1 cellular context compared by ENCODE assay signal in genomic region chr2:190179754-190180312, GRCh38.
TF ChIP-seq lines count a peak whose summit lies in the region.

No MANE protein-coding gene starts in this region.

TF ChIP-seq in HepG2, 621 proteins besides CTCF, POLR2A, EP300 and RAD21 (continued from another document and continues in another):
- no peak for TF ChIP-seq BCLAF1 (IDR thresholded peaks at IDR 0.05)
- TF ChIP-seq SNAPC5 (CRISPR knock-in tag; IDR thresholded peaks at IDR 0.05; ENCODE audit: borderline replicate concordance) = 0 out of 2 replicates have a peak, but pooled peaks have one; percentile 15
- no peak for TF ChIP-seq NFKB2 (CRISPR knock-in tag; IDR thresholded peaks at IDR 0.05; ENCODE audit: borderline replicate concordance)
- no peak for TF ChIP-seq ZNF720 (CRISPR knock-in tag; IDR thresholded peaks at IDR 0.05)
- 0 out of 2 replicates have a peak, but pooled peaks have one; percentile 23 for TF ChIP-seq ZNF607 (CRISPR knock-in tag; IDR thresholded peaks at IDR 0.05; ENCODE audit: borderline replicate concordance)
- TF ChIP-seq TCF12 (IDR thresholded peaks at IDR 0.05) = no peak
- peak; percentile 81; the same call in 1 of the 2 replicates for TF ChIP-seq TCF12 (CRISPR knock-in tag; IDR thresholded peaks at IDR 0.05)
- no peak for TF ChIP-seq KDM6A (CRISPR knock-in tag; IDR thresholded peaks at IDR 0.05; ENCODE audit: low read depth)
- TF ChIP-seq NAIF1 (CRISPR knock-in tag; IDR thresholded peaks at IDR 0.05; ENCODE audit: borderline replicate concordance) = peak; percentile 54; the same call in 1 of the 2 replicates
- no peak for TF ChIP-seq SRSF4 (IDR thresholded peaks at IDR 0.05; ENCODE audit: low read depth, low read length, poor library complexity, severe bottlenecking)
- peak; percentile 92; the same call in 1 of the 2 replicates for TF ChIP-seq ZNF598 (CRISPR knock-in tag; IDR thresholded peaks at IDR 0.05; ENCODE audit: borderline replicate concordance)
- no peak for TF ChIP-seq TFDP2 (CRISPR knock-in tag; IDR thresholded peaks at IDR 0.05)
- TF ChIP-seq MXI1 (IDR thresholded peaks at IDR 0.05; ENCODE audit: borderline replicate concordance, low read depth, low read length) = 0 out of 3 replicates have a peak, but pooled peaks have one; percentile 14
- TF ChIP-seq ZNF879 (CRISPR knock-in tag; IDR thresholded peaks at IDR 0.05) = no peak
- TF ChIP-seq ZBTB42 (CRISPR knock-in tag; IDR thresholded peaks at IDR 0.05) = peak; percentile 7; the same call in 1 of the 2 replicates
- 0 out of 2 replicates have a peak, but pooled peaks have one; percentile 26 for TF ChIP-seq THAP8 (CRISPR knock-in tag; IDR thresholded peaks at IDR 0.05; ENCODE audit: borderline replicate concordance)
- peak; percentile 37; the same call in 1 of the 2 replicates for TF ChIP-seq MEF2D (CRISPR knock-in tag; IDR thresholded peaks at IDR 0.05)
- 0 out of 2 replicates have a peak, but pooled peaks have one; percentile 56 for TF ChIP-seq FOXP4 (CRISPR knock-in tag; IDR thresholded peaks at IDR 0.05)
- TF ChIP-seq MBNL3 (CRISPR knock-in tag; conservative IDR thresholded peaks at IDR 0.05) = no peak
- no peak for TF ChIP-seq DR1 (CRISPR knock-in tag; IDR thresholded peaks at IDR 0.05)
- TF ChIP-seq ZNF337 (CRISPR knock-in tag; IDR thresholded peaks at IDR 0.05; ENCODE audit: borderline replicate concordance, low read depth) = 0 out of 2 replicates have a peak, but pooled peaks have one; percentile 55
- 0 out of 2 replicates have a peak, but pooled peaks have one; percentile 13 for TF ChIP-seq TMF1 (CRISPR knock-in tag; IDR thresholded peaks at IDR 0.05; ENCODE audit: low read depth)
- TF ChIP-seq ZNF496 (CRISPR knock-in tag; IDR thresholded peaks at IDR 0.05; ENCODE audit: insufficient replicate concordance) = no peak
- TF ChIP-seq MAF1 (CRISPR knock-in tag; IDR thresholded peaks at IDR 0.05; ENCODE audit: borderline replicate concordance) = no peak
- 0 out of 2 replicates have a peak, but pooled peaks have one; percentile 67 for TF ChIP-seq ZNF414 (CRISPR knock-in tag; IDR thresholded peaks at IDR 0.05)
- TF ChIP-seq ZNF274 (CRISPR knock-in tag; IDR thresholded peaks at IDR 0.05) = peak; percentile 80; the same call in 1 of the 2 replicates
- 0 out of 2 replicates have a peak, but pooled peaks have one; percentile 47 for TF ChIP-seq ZNF552 (CRISPR knock-in tag; IDR thresholded peaks at IDR 0.05; ENCODE audit: borderline replicate concordance)
- 0 out of 2 replicates have a peak, but pooled peaks have one; percentile 32 for TF ChIP-seq ERF (CRISPR knock-in tag; IDR thresholded peaks at IDR 0.05)
- no peak for TF ChIP-seq ATF5 (CRISPR knock-in tag; IDR thresholded peaks at IDR 0.05; ENCODE audit: low read depth)
- TF ChIP-seq GATAD1 (CRISPR knock-in tag; IDR thresholded peaks at IDR 0.05) = no peak
- TF ChIP-seq ZNF577 (CRISPR knock-in tag; IDR thresholded peaks at IDR 0.05; ENCODE audit: borderline replicate concordance, low read depth) = no peak
- TF ChIP-seq SOX6 (IDR thresholded peaks at IDR 0.05) = no peak
- peak; percentile 78; the same call in 1 of the 2 replicates for TF ChIP-seq SOX6 (CRISPR knock-in tag; IDR thresholded peaks at IDR 0.05)
- no peak for TF ChIP-seq RBFOX2 (IDR thresholded peaks at IDR 0.05; ENCODE audit: low read depth, low read length)
- peak; percentile 80; the same call in 1 of the 2 replicates for TF ChIP-seq WIZ (CRISPR knock-in tag; IDR thresholded peaks at IDR 0.05)
- no peak for TF ChIP-seq ZNF512 (CRISPR knock-in tag; IDR thresholded peaks at IDR 0.05)
- no peak; the same call in 1 of the 2 replicates for TF ChIP-seq ATF7-NPFF (CRISPR knock-in tag; IDR thresholded peaks at IDR 0.05; ENCODE audit: low read depth)
- TF ChIP-seq HOXA5 (CRISPR knock-in tag; IDR thresholded peaks at IDR 0.05) = 0 out of 2 replicates have a peak, but pooled peaks have one; percentile 86
- TF ChIP-seq ZNF605 (CRISPR knock-in tag; IDR thresholded peaks at IDR 0.05) = no peak
- 0 out of 2 replicates have a peak, but pooled peaks have one; percentile 35 for TF ChIP-seq ZSCAN29 (CRISPR knock-in tag; conservative IDR thresholded peaks at IDR 0.05)
- no peak for TF ChIP-seq NRL (CRISPR knock-in tag; IDR thresholded peaks at IDR 0.05; ENCODE audit: borderline replicate concordance)
- TF ChIP-seq ZNF282 (IDR thresholded peaks at IDR 0.05; ENCODE audit: partially characterized antibody) = no peak
- 0 out of 2 replicates have a peak, but pooled peaks have one; percentile 6 for TF ChIP-seq RCOR2 (CRISPR knock-in tag; IDR thresholded peaks at IDR 0.05)
- TF ChIP-seq ZNF781 (CRISPR knock-in tag; IDR thresholded peaks at IDR 0.05; ENCODE audit: borderline replicate concordance, not compliant biosample characterization) = no peak
- TF ChIP-seq ZNF749 (CRISPR knock-in tag; IDR thresholded peaks at IDR 0.05; ENCODE audit: borderline replicate concordance) = peak; percentile 44; the same call in 1 of the 2 replicates
- 0 out of 2 replicates have a peak, but pooled peaks have one; percentile 51 for TF ChIP-seq ZNF570 (CRISPR knock-in tag; IDR thresholded peaks at IDR 0.05; ENCODE audit: borderline replicate concordance)
- TF ChIP-seq ZNF234 (CRISPR knock-in tag; conservative IDR thresholded peaks at IDR 0.05) = 0 out of 2 replicates have a peak, but pooled peaks have one; percentile 42
- no peak for TF ChIP-seq KMT2B (CRISPR knock-in tag; IDR thresholded peaks at IDR 0.05)
- TF ChIP-seq NBN (conservative IDR thresholded peaks at IDR 0.05) = no peak
- TF ChIP-seq THAP7 (CRISPR knock-in tag; IDR thresholded peaks at IDR 0.05) = no peak
- no peak for TF ChIP-seq PBX2 (CRISPR knock-in tag; IDR thresholded peaks at IDR 0.05)
- no peak for TF ChIP-seq GABPB1 (CRISPR knock-in tag; IDR thresholded peaks at IDR 0.05)
- no peak; the same call in 1 of the 2 replicates for TF ChIP-seq NR2C2 (CRISPR knock-in tag; IDR thresholded peaks at IDR 0.05; ENCODE audit: borderline replicate concordance)
